Comparison of ENCODE assay signal across 26 cellular contexts in genomic region chr2:161230959-161231358, GRCh38.
A peak's percentile ranks its signal among the peaks of the same experiment; 100 is the strongest.
DNase-seq lines count a peak whose midpoint lies in the region; ATAC-seq, FAIRE-seq and TF ChIP-seq lines count a peak whose summit lies in the region.
"Had no signal": no experiment of that assay in that cellular context is flagged by ENCODE, and none has a peak within 500 bp of the region (broad histone marks: within the 10 kb centered on the region; RNA-seq: fewer than 3 reads in every experiment).

No MANE protein-coding gene starts in this region.

- H3K4me1 Mint-ChIP-seq in activated naive CD8-positive, alpha-beta T cell treated with anti-CD3 and anti-CD28 coated beads, Interleukin-2, amount 50 U/mL, for 24 hours, result peaks cover 10% of the 10 kb centered on the region
- H3K4me1 Mint-ChIP-seq in activated naive CD8-positive, alpha-beta T cell treated with anti-CD3 and anti-CD28 coated beads for 36 hours, result peaks cover 7% of the 10 kb centered on the region
- H3K4me1 Mint-ChIP-seq in progenitor cell of endocrine pancreas (ENCODE audit: low read depth), result peaks cover 2% of the 10 kb centered on the region

- H3K9me3 Mint-ChIP-seq in activated naive CD8-positive, alpha-beta T cell treated with anti-CD3 and anti-CD28 coated beads, Interleukin-2, amount 50 U/mL, for 24 hours, result no peaks in the 10 kb centered on the region
- no peaks in the 10 kb centered on the region for H3K9me3 Mint-ChIP-seq in activated naive CD8-positive, alpha-beta T cell treated with anti-CD3 and anti-CD28 coated beads for 36 hours
- H3K9me3 Mint-ChIP-seq in progenitor cell of endocrine pancreas (ENCODE audit: low read depth), result no peaks in the 10 kb centered on the region
- H3K9me3 Mint-ChIP-seq: CD4-positive, alpha-beta T cell; HFFc6 had no signal

- no peak overlapping the region for H3K23ac ChIP-seq in neuronal stem cell (ENCODE audit: low read depth, low read length, poor library complexity)

- H3K27ac Mint-ChIP-seq in activated naive CD8-positive, alpha-beta T cell treated with anti-CD3 and anti-CD28 coated beads, Interleukin-2, amount 50 U/mL, for 24 hours, result no peak overlapping the region
- no peak overlapping the region for H3K27ac Mint-ChIP-seq in activated naive CD8-positive, alpha-beta T cell treated with anti-CD3 and anti-CD28 coated beads for 36 hours
- no peak overlapping the region for H3K27ac Mint-ChIP-seq in progenitor cell of endocrine pancreas
- H3K27ac Mint-ChIP-seq: CD4-positive, alpha-beta T cell; HFFc6 had no signal

- no peak overlapping the region for H2AFZ ChIP-seq in neuronal stem cell (ENCODE audit: low read length)

- WGBS in neuronal stem cell (ENCODE audit: extremely low coverage in 2 of 2, insufficient read length in 2 of 2, insufficient replicate concordance in 1 of 2), 2 donors, result no CpG with 5 or more reads among the region's 4 CpGs

- no peak overlapping the region for H3K14ac ChIP-seq in neuronal stem cell (ENCODE audit: low read length)

- peak; percentile 63 for FAIRE-seq in TTC549 (lab: Jason Lieb, UNC)
- FAIRE-seq: A549 had no signal

- H3K9me3 ChIP-seq in neuronal stem cell (replicated peaks in 1 of 2; ENCODE audit: control insufficient read depth in 2 of 2, insufficient read depth in 1 of 2, low read depth in 1 of 2, low read length in 2 of 2), result no peaks in the 10 kb centered on the region
- H3K9me3 ChIP-seq: A549; BLaER1 treated with 17β-estradiol and CSF1 and Interleukin-3, amounts not matched to agents 10 nM and 100 nM; HAP-1; MG63; SJSA1 had no signal

- H3K36me3 ChIP-seq in neuronal stem cell (replicated peaks in 1 of 2; ENCODE audit: control insufficient read depth in 2 of 2, insufficient read depth in 2 of 2, low read length in 2 of 2), result peaks cover 1 to 58% of the 10 kb centered on the region in 2 donors
- H3K36me3 ChIP-seq: HAP-1 had no signal

- DNase-seq in activated naive CD8-positive, alpha-beta T cell treated with anti-CD3 and anti-CD28 coated beads, Interleukin-2, amount 50 U/mL, for 24 hours, result no peak
- no peak for DNase-seq in activated naive CD8-positive, alpha-beta T cell treated with anti-CD3 and anti-CD28 coated beads for 36 hours
- DNase-seq in neuronal stem cell (ENCODE audit: low spot score) (no peak), progenitor cell of endocrine pancreas (ENCODE audit: low spot score, unreplicated experiment) (no peak), cerebellar nuclear complex (lab: John Stamatoyannopoulos, UW) (no peak)
- DNase-seq: AML-193; CD4-positive, alpha-beta T cell; DMS53; GOT3; HFFc6; KBM-7; MG63; NCI-H1105 treated with DMSO at 0.1 percent for 48 hours; NCI-H146; NCI-H1930; NCI-H446; NCI-H524 treated with DMSO at 0.1 percent for 48 hours; NCI-H774; Right ventricle myocardium superior; RPMI8226 had no signal

- H3K4me3 Mint-ChIP-seq in activated naive CD8-positive, alpha-beta T cell treated with anti-CD3 and anti-CD28 coated beads, Interleukin-2, amount 50 U/mL, for 24 hours, result no peak overlapping the region
- no peak overlapping the region for H3K4me3 Mint-ChIP-seq in activated naive CD8-positive, alpha-beta T cell treated with anti-CD3 and anti-CD28 coated beads for 36 hours
- no peak overlapping the region for H3K4me3 Mint-ChIP-seq in progenitor cell of endocrine pancreas (ENCODE audit: low read depth)
- H3K4me3 Mint-ChIP-seq: CD4-positive, alpha-beta T cell; HFFc6 had no signal

- H3K27me3 Mint-ChIP-seq in activated naive CD8-positive, alpha-beta T cell treated with anti-CD3 and anti-CD28 coated beads, Interleukin-2, amount 50 U/mL, for 24 hours, result no peaks in the 10 kb centered on the region
- no peaks in the 10 kb centered on the region for H3K27me3 Mint-ChIP-seq in activated naive CD8-positive, alpha-beta T cell treated with anti-CD3 and anti-CD28 coated beads for 36 hours
- no peaks in the 10 kb centered on the region for H3K27me3 Mint-ChIP-seq in progenitor cell of endocrine pancreas
- H3K27me3 Mint-ChIP-seq: CD4-positive, alpha-beta T cell had no signal

- H2AK5ac ChIP-seq in neuronal stem cell (ENCODE audit: low read depth, low read length), result no peak overlapping the region

- no peak overlapping the region for H3K27ac ChIP-seq in neuronal stem cell (replicated peaks; ENCODE audit: low read length)
- H3K27ac ChIP-seq: A549; BLaER1 treated with 17β-estradiol and CSF1 and Interleukin-3, amounts not matched to agents 10 nM and 100 nM; SJSA1 had no signal

- no peak for TF ChIP-seq CTCF in progenitor cell of endocrine pancreas (IDR thresholded peaks at IDR 0.05; ENCODE audit: unreplicated experiment)

- ATAC-seq in activated naive CD8-positive, alpha-beta T cell treated with anti-CD3 and anti-CD28 coated beads, Interleukin-2, amount 50 U/mL, for 24 hours, result peak; percentile 36
- no peak for ATAC-seq in GM18858 (IDR thresholded peaks at IDR 0.05; ENCODE audit: unreplicated experiment)

- H4K91ac ChIP-seq in neuronal stem cell (ENCODE audit: low read depth, low read length, poor library complexity), result no peak overlapping the region

- H2BK5ac ChIP-seq in neuronal stem cell (ENCODE audit: low read length), result no peak overlapping the region

- H3K27me3 ChIP-seq in neuronal stem cell (ENCODE audit: control insufficient read depth in 3 of 3, insufficient read depth in 3 of 3, low read depth in 1 of 3, low read length in 3 of 3), result no peaks in the 10 kb centered on the region
- H3K27me3 ChIP-seq: MG63, SJSA1 had no signal

- H2BK12ac ChIP-seq in neuronal stem cell (ENCODE audit: low read length), result no peak overlapping the region

- H3K4ac ChIP-seq in neuronal stem cell (ENCODE audit: low read length), result no peak overlapping the region

- H3K36me3 Mint-ChIP-seq in activated naive CD8-positive, alpha-beta T cell treated with anti-CD3 and anti-CD28 coated beads, Interleukin-2, amount 50 U/mL, for 24 hours (ENCODE audit: low read depth), result peaks cover 27% of the 10 kb centered on the region
- peaks cover 19% of the 10 kb centered on the region for H3K36me3 Mint-ChIP-seq in activated naive CD8-positive, alpha-beta T cell treated with anti-CD3 and anti-CD28 coated beads for 36 hours
- peaks cover 10% of the 10 kb centered on the region for H3K36me3 Mint-ChIP-seq in progenitor cell of endocrine pancreas (ENCODE audit: insufficient read depth)

- peak overlapping the region; percentile 21 for H3K9ac ChIP-seq in neuronal stem cell (ENCODE audit: low read depth, low read length, poor library complexity)
- H3K9ac ChIP-seq: BLaER1 treated with 17β-estradiol and CSF1 and Interleukin-3, amounts not matched to agents 10 nM and 100 nM had no signal

- no peak overlapping the region for H2BK15ac ChIP-seq in neuronal stem cell (ENCODE audit: low read length)

- no peak overlapping the region for H3K4me3 ChIP-seq in neuronal stem cell (ENCODE audit: low read length in 2 of 2)
- H3K4me3 ChIP-seq: A549; BLaER1 treated with 17β-estradiol and CSF1 and Interleukin-3, amounts not matched to agents 10 nM and 100 nM; HAP-1; MG63; SJSA1 had no signal

- no peak overlapping the region for H2BK120ac ChIP-seq in neuronal stem cell (ENCODE audit: low read depth, low read length)

- no peak overlapping the region for H3K18ac ChIP-seq in neuronal stem cell (ENCODE audit: low read length)

- H4K8ac ChIP-seq in neuronal stem cell (ENCODE audit: low read depth, low read length), result no peak overlapping the region

- H3K4me1 ChIP-seq in neuronal stem cell (ENCODE audit: control insufficient read depth in 2 of 2, insufficient read depth in 1 of 2, low read depth in 1 of 2, low read length in 2 of 2), result no peaks in the 10 kb centered on the region

- H3K79me1 ChIP-seq in neuronal stem cell (ENCODE audit: low read depth, low read length), result no peaks in the 10 kb centered on the region

- H3K4me2 ChIP-seq in neuronal stem cell (ENCODE audit: insufficient read depth, low read length, poor library complexity, severe bottlenecking), result no peak overlapping the region
- H3K4me2 ChIP-seq: A549; BLaER1 treated with 17β-estradiol and CSF1 and Interleukin-3, amounts not matched to agents 10 nM and 100 nM had no signal
